Comparison of ENCODE assay signal across 8 cellular contexts in genomic region chr9:91207481-91207888, GRCh38.
A peak's percentile ranks its signal among the peaks of the same experiment; 100 is the strongest.
DNase-seq lines count a peak whose midpoint lies in the region; ATAC-seq and TF ChIP-seq lines count a peak whose summit lies in the region.

No MANE protein-coding gene starts in this region.

- H3K4me1 ChIP-seq in mammary epithelial cell (ENCODE audit: insufficient read depth, low read length), result peaks cover 9% of the 10 kb centered on the region

- dilution Hi-C loops in mammary epithelial cell (cut with HindIII; ENCODE audit: low sequenced_read_pairs), result no loop called here

- H3K27ac Mint-ChIP-seq in neural crest cell (ENCODE audit: unreplicated experiment), result peak overlapping the region; percentile 76

- 64% methylated on average over 6 of the region's 6 CpGs for WGBS in mammary epithelial cell (ENCODE audit: low coverage, missing lambda C conversion rate)

- H3K36me3 Mint-ChIP-seq in neural crest cell (ENCODE audit: low read depth), result peaks cover 13% of the 10 kb centered on the region

- H3K4me3 Mint-ChIP-seq in neural crest cell, result no peak overlapping the region

- no peak overlapping the region for H3K27ac ChIP-seq in mammary epithelial cell (ENCODE audit: insufficient read depth, low read depth, low read length)

- H3K9ac ChIP-seq in mammary epithelial cell (ENCODE audit: insufficient read depth, low read length), result no peak overlapping the region

- no peaks in the 10 kb centered on the region for H3K9me3 ChIP-seq in mammary epithelial cell (replicated peaks; ENCODE audit: insufficient read depth, low read length)

- no peaks in the 10 kb centered on the region for H3K36me3 ChIP-seq in mammary epithelial cell (ENCODE audit: insufficient read depth, low read length)

- ATAC-seq in GM18907 (IDR thresholded peaks at IDR 0.05; ENCODE audit: unreplicated experiment), result peak; percentile 21
- peak; percentile 23 for ATAC-seq in HG03432 (IDR thresholded peaks at IDR 0.05; ENCODE audit: unreplicated experiment)
- no peak for ATAC-seq in HG03469 (IDR thresholded peaks at IDR 0.05; ENCODE audit: unreplicated experiment)

- H3K27me3 Mint-ChIP-seq in neural crest cell (ENCODE audit: low read depth), result no peaks in the 10 kb centered on the region

- peaks cover 15% of the 10 kb centered on the region for H3K9me3 Mint-ChIP-seq in neural crest cell

- no TSS peak for BruUV-seq in mammary epithelial cell (replicated peaks; lab: Mats Ljungman, UMichigan)

- H3K4me2 ChIP-seq in mammary epithelial cell (ENCODE audit: insufficient read depth, low read depth, low read length), result peak overlapping the region; percentile 25

- H3K79me2 ChIP-seq in mammary epithelial cell (ENCODE audit: insufficient read depth, low read length), result no peaks in the 10 kb centered on the region

- no peaks in the 10 kb centered on the region for H3K27me3 ChIP-seq in mammary epithelial cell (ENCODE audit: insufficient read depth, low read length)

- in situ Hi-C loops in mammary epithelial cell (cut with MboI; ENCODE audit: low sequenced_read_pairs in 2 of 2), result no loop called here

- CTCF ChIA-PET in mammary epithelial cell (lab: Charles Lee; ENCODE audit: low non-redundant PET), result no interaction called here

- H2AFZ ChIP-seq in mammary epithelial cell (ENCODE audit: low read depth, low read length), result peak overlapping the region; percentile 23

- intact Hi-C loops in mammary epithelial cell (cut with micrococcal nuclease), result no loop called here

- H3K4me1 Mint-ChIP-seq in neural crest cell, result peaks cover 16% of the 10 kb centered on the region

- no peak overlapping the region for H3K4me3 ChIP-seq in mammary epithelial cell (replicated peaks in 1 of 3; ENCODE audit: insufficient read depth in 1 of 3, low read depth in 2 of 3, low read length in 3 of 3)

- H4K20me1 ChIP-seq in mammary epithelial cell (ENCODE audit: insufficient read depth, low read length), result no peaks in the 10 kb centered on the region

- DNase-seq in mammary epithelial cell, result peak; percentile 72
- no peak for DNase-seq in neural crest cell (ENCODE audit: low read depth, low spot score)
- no peak for DNase-seq in NCI-H187 (lab: John Stamatoyannopoulos, UW)
- no peak for DNase-seq in NK-92 treated with Interleukin-12 subunit alpha and Interleukin-12 subunit beta, amount 100 ng/mL, for 24 hours (lab: John Stamatoyannopoulos, UW)
- no peak for DNase-seq in effector CD4-positive, alpha-beta T cell

- TF ChIP-seq CTCF in mammary epithelial cell (conservative IDR thresholded peaks at IDR 0.05 in 1 of 2, IDR thresholded peaks at IDR 0.05 in 1 of 2; ENCODE audit: extremely low read depth in 1 of 2, insufficient read depth in 1 of 2, low read depth in 1 of 2, low read length in 2 of 2) (no peak), neural crest cell (conservative IDR thresholded peaks at IDR 0.05) (no peak)
